In genomic region chr1:161201828-161202712, GRCh38 we compare ENCODE assay signal across 1 cellular context.
TF ChIP-seq lines count a peak whose summit lies in the region.

Gene NDUFS2 (plus strand): TSS chr1:161202367. CDS start chr1:161202386, 19 bp downstream.

TF ChIP-seq in K562, 482 proteins besides CTCF, POLR2A, EP300 and RAD21 (continued from another document and continues in another):
- TF ChIP-seq REST (CRISPR knock-in tag; IDR thresholded peaks at IDR 0.05; ENCODE audit: low read depth) (peak; percentile 46; the same call in 1 of the 2 replicates), MBD1 (CRISPR knock-in tag; IDR thresholded peaks at IDR 0.05) (no peak), ARID2 (IDR thresholded peaks at IDR 0.05) (no peak), DACH1 (IDR thresholded peaks at IDR 0.05; ENCODE audit: partially characterized antibody) (no peak), ZFPM2 (CRISPR knock-in tag; IDR thresholded peaks at IDR 0.05) (no peak), MAFF (IDR thresholded peaks at IDR 0.05; ENCODE audit: low read length) (no peak), SAFB2 (IDR thresholded peaks at IDR 0.05; ENCODE audit: borderline replicate concordance, low read depth, low read length, severe bottlenecking) (no peak), CREBBP (IDR thresholded peaks at IDR 0.05; ENCODE audit: low read depth, low read length) (no peak), CHAMP1 (IDR thresholded peaks at IDR 0.05) (no peak), JUNB (CRISPR knock-in tag; conservative IDR thresholded peaks at IDR 0.05) (no peak), RFX7 (CRISPR knock-in tag; IDR thresholded peaks at IDR 0.05) (no peak), MECOM (CRISPR knock-in tag; IDR thresholded peaks at IDR 0.05) (no peak), MXD1 (CRISPR knock-in tag; IDR thresholded peaks at IDR 0.05; ENCODE audit: borderline replicate concordance, poor library complexity, severe bottlenecking) (no peak), ZNF197 (CRISPR knock-in tag; IDR thresholded peaks at IDR 0.05; ENCODE audit: low read depth) (peak; percentile 82), DMBX1 (CRISPR knock-in tag; IDR thresholded peaks at IDR 0.05; ENCODE audit: borderline replicate concordance) (0 out of 2 replicates have a peak, but pooled peaks have one; percentile 46), RBM22 (IDR thresholded peaks at IDR 0.05; ENCODE audit: low read depth, low read length, poor library complexity, severe bottlenecking) (no peak), SPI1 (IDR thresholded peaks at IDR 0.05; ENCODE audit: borderline replicate concordance, low read depth, low read length) (no peak), DIDO1 (tag; IDR thresholded peaks at IDR 0.05; ENCODE audit: low read depth) (peak; percentile 64), ARID3A (IDR thresholded peaks at IDR 0.05; ENCODE audit: borderline replicate concordance, low read depth, low read length) (no peak), KDM2B (CRISPR knock-in tag; IDR thresholded peaks at IDR 0.05) (0 out of 2 replicates have a peak, but pooled peaks have one; percentile 54), ZNF764 (CRISPR knock-in tag; IDR thresholded peaks at IDR 0.05; ENCODE audit: low read depth) (0 out of 2 replicates have a peak, but pooled peaks have one; percentile 61), ZNF212 (CRISPR knock-in tag; IDR thresholded peaks at IDR 0.05) (no peak), NUFIP1 (IDR thresholded peaks at IDR 0.05; ENCODE audit: partially characterized antibody) (no peak), MEIS2 (IDR thresholded peaks at IDR 0.05; ENCODE audit: partially characterized antibody) (no peak), TGIF2 (CRISPR knock-in tag; IDR thresholded peaks at IDR 0.05) (no peak), HLTF (IDR thresholded peaks at IDR 0.05) (no peak), TRIM25 (IDR thresholded peaks at IDR 0.05; ENCODE audit: borderline replicate concordance) (no peak), NFRKB (IDR thresholded peaks at IDR 0.05; ENCODE audit: low read depth) (peak; percentile 94; the same call in 1 of the 2 replicates), ZNF445 (CRISPR knock-in tag; IDR thresholded peaks at IDR 0.05; ENCODE audit: low read depth) (no peak), MXI1 (IDR thresholded peaks at IDR 0.05; ENCODE audit: low read depth, low read length) (no peak), ZNF140 (CRISPR knock-in tag; IDR thresholded peaks at IDR 0.05) (no peak), ADNP (tag; IDR thresholded peaks at IDR 0.05) (no peak), ELF1 (tag; IDR thresholded peaks at IDR 0.05) (peak; percentile 99), ZKSCAN1 (IDR thresholded peaks at IDR 0.05; ENCODE audit: low read depth, low read length) (no peak), ZNF280A (IDR thresholded peaks at IDR 0.05; ENCODE audit: low read depth, partially characterized antibody) (no peak), KDM4B (IDR thresholded peaks at IDR 0.05; ENCODE audit: borderline replicate concordance in 2 of 2, low read depth in 1 of 2) (peak in 1 of 2 experiments; percentile 76; a peak in 1 of 4 replicates), CTCFL (IDR thresholded peaks at IDR 0.05; ENCODE audit: borderline replicate concordance, insufficient read depth, low read depth, low read length, poor library complexity, severe bottlenecking) (peak; percentile 87), ZNF3 (CRISPR knock-in tag; IDR thresholded peaks at IDR 0.05) (no peak), BCLAF1 (IDR thresholded peaks at IDR 0.05; ENCODE audit: borderline replicate concordance in 1 of 2, control insufficient read depth in 1 of 2, low read depth in 2 of 2, low read length in 1 of 2) (no peak), TAF1 (IDR thresholded peaks at IDR 0.05; ENCODE audit: control insufficient read depth, extremely low read depth, insufficient read depth, low read length, severe bottlenecking) (peak; percentile 99), CEBPG (CRISPR knock-in tag; IDR thresholded peaks at IDR 0.05) (no peak), CEBPG (tag; conservative IDR thresholded peaks at IDR 0.05 in 1 of 2, IDR thresholded peaks at IDR 0.05 in 1 of 2) (no peak)
